10 cellular contexts compared by ENCODE assay signal in the genomic region with DNA sequence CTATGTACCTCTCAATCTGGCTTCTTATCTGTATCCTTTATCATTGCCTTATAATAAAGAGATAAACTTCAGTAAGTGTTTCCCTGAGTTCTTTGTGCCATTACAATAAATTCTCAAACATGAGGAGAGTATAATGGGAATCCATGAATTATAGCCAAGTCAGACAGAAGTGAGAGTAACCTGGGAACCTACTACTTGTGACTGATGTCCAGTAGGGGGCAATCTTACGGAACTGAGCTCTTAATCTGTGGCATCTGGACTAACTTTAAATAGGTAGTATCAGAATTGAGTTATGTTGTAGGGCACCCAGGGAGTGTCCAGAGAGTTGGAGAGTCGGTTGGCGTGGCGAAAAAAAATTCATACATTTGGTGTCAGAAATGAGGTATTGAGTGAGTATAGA.
DNase-seq lines count a peak whose midpoint lies in the region; ATAC-seq and TF ChIP-seq lines count a peak whose summit lies in the region.
"Had no signal": no experiment of that assay in that cellular context is flagged by ENCODE, and none has a peak within 500 bp of the region (broad histone marks: within the 10 kb centered on the region; RNA-seq: fewer than 3 reads in every experiment).

No MANE protein-coding gene starts in this region.

- WGBS in hepatocyte (ENCODE audit: low lambda C conversion rate, missing lambda C conversion rate), result 64% methylated on average over 4 of the region's 4 CpGs

- no peak overlapping the region for H2AFZ ChIP-seq in hepatocyte
- H2AFZ ChIP-seq: parathyroid adenoma had no signal

- no peaks in the 10 kb centered on the region for H3K9me3 ChIP-seq in hepatocyte (ENCODE audit: low read depth)

- H3K4me3 ChIP-seq in hepatocyte, result no peak overlapping the region

- no peaks in the 10 kb centered on the region for H4K20me1 ChIP-seq in hepatocyte (ENCODE audit: insufficient read depth, poor library complexity, severe bottlenecking)

- no peaks in the 10 kb centered on the region for H3K79me2 ChIP-seq in hepatocyte
- H3K79me2 ChIP-seq: parathyroid adenoma had no signal

- H3K27me3 ChIP-seq in hepatocyte, result no peaks in the 10 kb centered on the region

- no peaks in the 10 kb centered on the region for H3K36me3 ChIP-seq in hepatocyte (replicated peaks; ENCODE audit: insufficient read depth, low read depth)

- CTCF ChIA-PET in HEK293T (lab: Yijun Ruan, JAX), result interaction anchor here (0.6 to 0.7 kb wide), 3 partner anchors 61 to 354 kb away, joined by 3 read pairs; no protein-coding TSS in a partner anchor

- no peaks in the 10 kb centered on the region for H3K9me2 ChIP-seq in hepatocyte (replicated peaks; ENCODE audit: insufficient read depth)

- POLR2A ChIA-PET in HEK293T (lab: Yijun Ruan, JAX), result no interaction called here

- peak; percentile 35 for TF ChIP-seq CTCF in hepatocyte (IDR thresholded peaks at IDR 0.05; ENCODE audit: poor library complexity)

- no peaks in the 10 kb centered on the region for H3K4me1 ChIP-seq in hepatocyte (ENCODE audit: insufficient read depth)
- H3K4me1 ChIP-seq: parathyroid adenoma had no signal

- DNase-seq in DMS 273 (lab: John Stamatoyannopoulos, UW; ENCODE audit: unreplicated experiment) (peak; percentile 80), HEK293T (ENCODE audit: extremely low spot score) (peak; percentile 26), NOMO-1 treated with DMSO at 0.1 percent for 48 hours (lab: John Stamatoyannopoulos, UW; ENCODE audit: unreplicated experiment) (peak; percentile 57), hepatocyte (ENCODE audit: low spot score) (peak; percentile 26), posterior vena cava (ENCODE audit: low spot score) (no peak), midbrain (lab: John Stamatoyannopoulos, UW) (no peak), mesenteric fat pad (ENCODE audit: low spot score) (no peak)
- DNase-seq: T-helper 1 cell had no signal

- no peak overlapping the region for H3K4me2 ChIP-seq in hepatocyte

- no peak overlapping the region for H3K27ac ChIP-seq in hepatocyte
- H3K27ac ChIP-seq: parathyroid adenoma had no signal

- no peak for ATAC-seq in GM19467 (IDR thresholded peaks at IDR 0.05; ENCODE audit: unreplicated experiment)

- intact Hi-C loops in posterior vena cava (cut with DNase I), result no loop called here

TF ChIP-seq in HEK293T, 16 proteins besides CTCF, POLR2A, EP300 and RAD21:
- TF ChIP-seq, protein P1, sequence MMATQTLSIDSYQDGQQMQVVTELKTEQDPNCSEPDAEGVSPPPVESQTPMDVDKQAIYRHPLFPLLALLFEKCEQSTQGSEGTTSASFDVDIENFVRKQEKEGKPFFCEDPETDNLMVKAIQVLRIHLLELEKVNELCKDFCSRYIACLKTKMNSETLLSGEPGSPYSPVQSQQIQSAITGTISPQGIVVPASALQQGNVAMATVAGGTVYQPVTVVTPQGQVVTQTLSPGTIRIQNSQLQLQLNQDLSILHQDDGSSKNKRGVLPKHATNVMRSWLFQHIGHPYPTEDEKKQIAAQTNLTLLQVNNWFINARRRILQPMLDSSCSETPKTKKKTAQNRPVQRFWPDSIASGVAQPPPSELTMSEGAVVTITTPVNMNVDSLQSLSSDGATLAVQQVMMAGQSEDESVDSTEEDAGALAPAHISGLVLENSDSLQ (IDR thresholded peaks at IDR 0.05), result no peak
- TF ChIP-seq LEF1 (IDR thresholded peaks at IDR 0.05; ENCODE audit: borderline replicate concordance) (no peak), FOXM1 (IDR thresholded peaks at IDR 0.05; ENCODE audit: borderline replicate concordance) (no peak), ZNF384 (IDR thresholded peaks at IDR 0.05) (no peak), L3MBTL2 (conservative IDR thresholded peaks at IDR 0.05) (no peak)

Comparison
In these comparisons a context has a peak if more than half of its experiments do, and no peak if none do; other contexts are left out.
1. DNase-seq: peak in DMS 273 (single experiment), HEK293T (single experiment), NOMO-1 treated with DMSO at 0.1 percent for 48 hours (single experiment) and hepatocyte (single experiment); none in posterior vena cava (single experiment), midbrain (single experiment) and mesenteric fat pad (single experiment).